8 cellular contexts compared by ENCODE assay signal in the genomic region with DNA sequence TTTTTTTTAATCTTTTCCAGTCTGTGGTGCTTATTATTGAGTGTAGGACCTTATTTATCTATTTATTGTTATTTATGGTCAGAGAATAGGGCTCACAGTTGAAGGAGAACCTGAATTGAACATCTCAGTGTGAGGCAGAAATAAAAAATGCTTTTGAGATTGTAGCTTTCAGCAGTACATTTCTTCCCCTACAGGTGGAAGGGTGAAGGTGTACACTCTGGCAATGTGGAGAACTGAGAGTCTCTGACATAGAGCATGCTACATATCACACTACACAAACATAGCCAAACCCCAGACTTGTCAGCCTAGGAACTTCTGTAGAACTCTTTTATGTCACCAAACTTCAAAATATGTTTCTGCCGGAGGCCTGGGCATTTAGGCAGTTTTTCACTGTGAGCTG.
DNase-seq lines count a peak whose midpoint lies in the region; ATAC-seq and TF ChIP-seq lines count a peak whose summit lies in the region.

No MANE protein-coding gene starts in this region.

- H3K36me3 ChIP-seq in endodermal cell (ENCODE audit: control insufficient read depth, insufficient read depth, low read length): no peaks in the 10 kb centered on the region

- H3K27me3 ChIP-seq in endodermal cell (ENCODE audit: control insufficient read depth, insufficient read depth, low read length, poor library complexity, severe bottlenecking): no peaks in the 10 kb centered on the region

- H3K27ac ChIP-seq in endodermal cell (ENCODE audit: low read depth, low read length): no peak overlapping the region

- TF ChIP-seq CTCF in endodermal cell (conservative IDR thresholded peaks at IDR 0.05): peak; percentile 71
- no peak for TF ChIP-seq CTCF in lower leg skin (IDR thresholded peaks at IDR 0.05)

- DNase-seq in D341Med (ENCODE audit: low spot score): peak; percentile 36
- DNase-seq in endodermal cell: no peak
- DNase-seq in lower leg skin (ENCODE audit: low spot score in 2 of 2): no peak
- no peak for DNase-seq in anterior cingulate cortex (lab: John Stamatoyannopoulos, UW)
- no peak for DNase-seq in activated CD4-positive, alpha-beta T cell treated with anti-CD3 and anti-CD28 coated beads, Interleukin-2, amount 50 U/mL, for 4 hours

- no peak overlapping the region for H3K4me3 Mint-ChIP-seq in endodermal cell

- no peak overlapping the region for H3K27ac Mint-ChIP-seq in endodermal cell

- no peaks in the 10 kb centered on the region for H3K27me3 Mint-ChIP-seq in endodermal cell (ENCODE audit: insufficient read depth)

- no peaks in the 10 kb centered on the region for H3K4me1 ChIP-seq in endodermal cell (ENCODE audit: control insufficient read depth, insufficient read depth, low read length)

- H3K9me3 Mint-ChIP-seq in endodermal cell: no peaks in the 10 kb centered on the region

- H3K4me3 ChIP-seq in endodermal cell (ENCODE audit: low read length) (no peak overlapping the region), lower leg skin (ENCODE audit: low read depth, poor library complexity, severe bottlenecking) (no peak overlapping the region)

- peaks cover under 1% of the 10 kb centered on the region for H3K4me1 Mint-ChIP-seq in endodermal cell

- 100% methylated on average over 1 of the region's 1 CpG; no CpG with 5 or more reads in 1 of the 2 experiments for WGBS in endodermal cell (ENCODE audit: insufficient coverage in 1 of 2, insufficient read length in 1 of 2), 2 experiments
- WGBS in lower leg skin, 2 donors: 88 to 95% methylated on average over 1 of the region's 1 CpG

- ATAC-seq in GM19397 (IDR thresholded peaks at IDR 0.05; ENCODE audit: unreplicated experiment): peak; percentile 73
- ATAC-seq in HG03521 (IDR thresholded peaks at IDR 0.05; ENCODE audit: unreplicated experiment): peak; percentile 86
- no peak for ATAC-seq in HG03439 (IDR thresholded peaks at IDR 0.05; ENCODE audit: unreplicated experiment)

- no peak for TF ChIP-seq POLR2A in lower leg skin (IDR thresholded peaks at IDR 0.05)

- no peaks in the 10 kb centered on the region for H3K9me3 ChIP-seq in endodermal cell (ENCODE audit: control insufficient read depth, low read length)

- intact Hi-C loops in lower leg skin (cut with DNase I; ENCODE audit: low total_unique reads): no loop called here

- H3K36me3 Mint-ChIP-seq in endodermal cell (ENCODE audit: low read depth): no peaks in the 10 kb centered on the region

- H3K9ac ChIP-seq in endodermal cell (ENCODE audit: extremely low read depth, low read length, poor library complexity, severe bottlenecking): no peak overlapping the region
